ENCODE assay signal across 8 cellular contexts in genomic region chr5:139543423-139543991, GRCh38. TPM values are rescaled to one million over a fixed set of nuclear protein-coding genes. Genes with fewer than 3 reads are reported as not detected.
DNase-seq lines count a peak whose midpoint lies in the region; ATAC-seq and TF ChIP-seq lines count a peak whose summit lies in the region.

No MANE protein-coding gene starts in this region.

- WGBS in esophagus squamous epithelium, 2 donors, result 24 to 52% methylated on average over 5 to 18 of the region's 24 CpGs
- WGBS in tibial nerve, 2 donors, result 11 to 15% methylated on average over 21 to 22 of the region's 24 CpGs

- TF ChIP-seq CTCF in esophagus squamous epithelium (IDR thresholded peaks at IDR 0.05) (peak in 4 of 6 experiments; percentile 3 to 30 (median 14)), tibial nerve (IDR thresholded peaks at IDR 0.05) (peak in 2 of 5 experiments; percentile 9 to 14)

- H3K4me3 ChIP-seq in esophagus squamous epithelium (peak overlapping the region in 3 of 4 donors; percentile 9 to 54 (median 13)), tibial nerve (peak overlapping the region in 3 of 4 donors; percentile 17 to 29 (median 22))

- TF ChIP-seq EP300 in tibial nerve (IDR thresholded peaks at IDR 0.05), result peak in 1 of 2 donors; percentile 8

- TF ChIP-seq POLR2A in esophagus squamous epithelium (IDR thresholded peaks at IDR 0.05) (no peak), tibial nerve (IDR thresholded peaks at IDR 0.05) (no peak)

- intact Hi-C loops in esophagus squamous epithelium (cut with DNase I), result no loop called here

- DNase-seq in DMS53 (lab: John Stamatoyannopoulos, UW) (peak; percentile 89), KBM-7 (peak; percentile 71), esophagus squamous epithelium (lab: John Stamatoyannopoulos, UW) (peak; percentile 12), tibial nerve (ENCODE audit: low spot score in 2 of 2) (peak in 1 of 2 donors; percentile 14)
- DNase-seq in activated CD8-positive, alpha-beta memory T cell treated with anti-CD3 and anti-CD28 coated beads for 4 hours (ENCODE audit: low read depth in 2 of 2), result peak; percentile 3 to 8
- peak; percentile 35 to 80 (median 48) for DNase-seq in naive thymus-derived CD8-positive, alpha-beta T cell

- H3K36me3 Mint-ChIP-seq in naive thymus-derived CD8-positive, alpha-beta T cell, result no peaks in the 10 kb centered on the region

- H3K9me3 ChIP-seq in esophagus squamous epithelium (no peaks in the 10 kb centered on the region), tibial nerve (no peaks in the 10 kb centered on the region)

- H3K4me1 ChIP-seq in esophagus squamous epithelium (peaks cover 0 to 9% (median 4%) of the 10 kb centered on the region in 3 donors), tibial nerve (peaks cover 0 to 9% (median 3%) of the 10 kb centered on the region in 4 donors)

- POLR2A ChIA-PET in naive thymus-derived CD8-positive, alpha-beta T cell (lab: Charles Lee), result interaction anchor here (0.7 to 3.0 kb wide), 4 partner anchors 8 to 133 kb away, joined by 3 to 23 read pairs (median 3); partner anchors contain the start of gene UBE2D2

- H3K27ac Mint-ChIP-seq in naive thymus-derived CD8-positive, alpha-beta T cell, result peak overlapping the region in 7 of 10 donors; percentile 68 to 85 (median 72)

- H3K27me3 ChIP-seq in esophagus squamous epithelium (no peaks in the 10 kb centered on the region), tibial nerve (no peaks in the 10 kb centered on the region)

- no peaks in the 10 kb centered on the region for H3K36me3 ChIP-seq in esophagus squamous epithelium
- no peaks in the 10 kb centered on the region for H3K36me3 ChIP-seq in tibial nerve

- H3K9me3 Mint-ChIP-seq in naive thymus-derived CD8-positive, alpha-beta T cell, result no peaks in the 10 kb centered on the region

- H3K4me3 Mint-ChIP-seq in naive thymus-derived CD8-positive, alpha-beta T cell, result peak overlapping the region; percentile 51 to 75 (median 56)

- ATAC-seq in GM21447 (IDR thresholded peaks at IDR 0.05; ENCODE audit: unreplicated experiment) (peak; percentile 91), HG03571 (IDR thresholded peaks at IDR 0.05; ENCODE audit: unreplicated experiment) (no peak)
- peak; percentile 99 to 100 for ATAC-seq in naive thymus-derived CD8-positive, alpha-beta T cell

- peaks cover 0 to 3% (median 0%) of the 10 kb centered on the region in 5 donors for H3K27me3 Mint-ChIP-seq in naive thymus-derived CD8-positive, alpha-beta T cell

- in situ Hi-C loops in KBM-7 (cut with MboI; ENCODE audit: low pct_unique_long_range_greater_than_20kb, low sequenced_read_pairs), result no loop called here

- H3K27ac ChIP-seq in esophagus squamous epithelium (peak overlapping the region in 3 of 4 donors; percentile 11 to 42 (median 23)), tibial nerve (peak overlapping the region in 2 of 4 donors; percentile 42 to 54)

- peaks cover 0 to 10% (median 7%) of the 10 kb centered on the region in 4 donors for H3K4me1 Mint-ChIP-seq in naive thymus-derived CD8-positive, alpha-beta T cell

RNA-seq across cellular contexts. Expression of gene UBE2D2, which starts 17.6 kb away (rescaled TPM):
- total RNA-seq in esophagus squamous epithelium, result 10 to 100 TPM; 63.7 to 85.4 (median 81.1) TPM
- 100 to 1,000 TPM; 223 to 236 TPM for total RNA-seq in naive thymus-derived CD8-positive, alpha-beta T cell
- polyA plus RNA-seq in naive thymus-derived CD8-positive, alpha-beta T cell, result 100 to 1,000 TPM; 356 to 403 (median 359) TPM
- total RNA-seq in tibial nerve, result 100 to 1,000 TPM in 2 of 4 donors, 10 to 100 TPM in 2; 85.9 to 118 (median 99.7) TPM
